Comparison of ENCODE assay signal across 1 cellular context in the genomic region with DNA sequence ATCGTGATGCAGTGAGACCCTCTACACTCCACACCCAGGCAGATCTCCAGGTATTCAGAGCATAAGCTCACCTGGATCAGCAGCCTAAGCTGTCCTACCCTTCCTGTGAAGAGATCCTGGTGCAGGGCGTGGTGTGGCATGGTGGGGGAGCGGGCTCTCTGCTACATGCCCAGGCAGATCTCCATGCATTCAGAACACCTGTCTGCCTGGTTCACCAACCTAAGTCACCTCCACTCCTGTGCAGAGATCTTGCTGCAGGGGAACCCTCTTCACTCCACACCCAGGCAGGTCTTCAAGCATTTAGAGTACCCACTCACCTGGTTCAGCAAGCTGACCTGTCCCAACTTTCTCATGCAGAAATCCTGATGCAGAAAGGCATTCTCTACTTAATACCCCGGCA.
TF ChIP-seq lines count a peak whose summit lies in the region.

No MANE protein-coding gene starts in this region.

TF ChIP-seq in H1, 55 proteins besides CTCF, POLR2A, EP300 and RAD21 (continued from another document):
- TF ChIP-seq, protein P1, sequence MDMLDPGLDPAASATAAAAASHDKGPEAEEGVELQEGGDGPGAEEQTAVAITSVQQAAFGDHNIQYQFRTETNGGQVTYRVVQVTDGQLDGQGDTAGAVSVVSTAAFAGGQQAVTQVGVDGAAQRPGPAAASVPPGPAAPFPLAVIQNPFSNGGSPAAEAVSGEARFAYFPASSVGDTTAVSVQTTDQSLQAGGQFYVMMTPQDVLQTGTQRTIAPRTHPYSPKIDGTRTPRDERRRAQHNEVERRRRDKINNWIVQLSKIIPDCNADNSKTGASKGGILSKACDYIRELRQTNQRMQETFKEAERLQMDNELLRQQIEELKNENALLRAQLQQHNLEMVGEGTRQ (IDR thresholded peaks at IDR 0.05; ENCODE audit: low read length), result no peak
- no peak for TF ChIP-seq GABPA (IDR thresholded peaks at IDR 0.05; ENCODE audit: borderline replicate concordance, insufficient read depth, low read length)
- no peak for TF ChIP-seq PHF8 (conservative IDR thresholded peaks at IDR 0.05; ENCODE audit: low read depth, low read length)
- no peak for TF ChIP-seq SAP30 (IDR thresholded peaks at IDR 0.05; ENCODE audit: insufficient read depth, insufficient replicate concordance, low read length)
- no peak for TF ChIP-seq SUZ12 (IDR thresholded peaks at IDR 0.05; ENCODE audit: low read length)
- TF ChIP-seq RBBP5 (IDR thresholded peaks at IDR 0.05; ENCODE audit: borderline replicate concordance, low read depth, low read length), result no peak
- no peak for TF ChIP-seq RFX5 (IDR thresholded peaks at IDR 0.05; ENCODE audit: borderline replicate concordance, low read depth, low read length)
- no peak for TF ChIP-seq TAF1 (IDR thresholded peaks at IDR 0.05; ENCODE audit: low read depth, low read length)
- no peak for TF ChIP-seq CBX5 (IDR thresholded peaks at IDR 0.05; ENCODE audit: low read depth, low read length)
- TF ChIP-seq, protein P2, sequence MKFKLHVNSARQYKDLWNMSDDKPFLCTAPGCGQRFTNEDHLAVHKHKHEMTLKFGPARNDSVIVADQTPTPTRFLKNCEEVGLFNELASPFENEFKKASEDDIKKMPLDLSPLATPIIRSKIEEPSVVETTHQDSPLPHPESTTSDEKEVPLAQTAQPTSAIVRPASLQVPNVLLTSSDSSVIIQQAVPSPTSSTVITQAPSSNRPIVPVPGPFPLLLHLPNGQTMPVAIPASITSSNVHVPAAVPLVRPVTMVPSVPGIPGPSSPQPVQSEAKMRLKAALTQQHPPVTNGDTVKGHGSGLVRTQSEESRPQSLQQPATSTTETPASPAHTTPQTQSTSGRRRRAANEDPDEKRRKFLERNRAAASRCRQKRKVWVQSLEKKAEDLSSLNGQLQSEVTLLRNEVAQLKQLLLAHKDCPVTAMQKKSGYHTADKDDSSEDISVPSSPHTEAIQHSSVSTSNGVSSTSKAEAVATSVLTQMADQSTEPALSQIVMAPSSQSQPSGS (IDR thresholded peaks at IDR 0.05; ENCODE audit: low read length), result no peak
- no peak for TF ChIP-seq KDM4A (IDR thresholded peaks at IDR 0.05; ENCODE audit: low read depth, low read length, severe bottlenecking)
- no peak for TF ChIP-seq ASH2L (IDR thresholded peaks at IDR 0.05; ENCODE audit: low read length)
- TF ChIP-seq HDAC2 (IDR thresholded peaks at IDR 0.05; ENCODE audit: borderline replicate concordance in 1 of 2, low read depth in 2 of 2, low read length in 2 of 2), result no peak
- TF ChIP-seq NRF1 (IDR thresholded peaks at IDR 0.05; ENCODE audit: low read depth, low read length), result no peak
- TF ChIP-seq SP4 (IDR thresholded peaks at IDR 0.05; ENCODE audit: low read length), result no peak
- TF ChIP-seq BRCA1 (IDR thresholded peaks at IDR 0.05; ENCODE audit: low read depth, low read length), result no peak
- TF ChIP-seq RXRA (IDR thresholded peaks at IDR 0.05; ENCODE audit: insufficient read depth, low read depth, low read length), result no peak
